Comparison of ENCODE assay signal across 10 cellular contexts in the genomic region with DNA sequence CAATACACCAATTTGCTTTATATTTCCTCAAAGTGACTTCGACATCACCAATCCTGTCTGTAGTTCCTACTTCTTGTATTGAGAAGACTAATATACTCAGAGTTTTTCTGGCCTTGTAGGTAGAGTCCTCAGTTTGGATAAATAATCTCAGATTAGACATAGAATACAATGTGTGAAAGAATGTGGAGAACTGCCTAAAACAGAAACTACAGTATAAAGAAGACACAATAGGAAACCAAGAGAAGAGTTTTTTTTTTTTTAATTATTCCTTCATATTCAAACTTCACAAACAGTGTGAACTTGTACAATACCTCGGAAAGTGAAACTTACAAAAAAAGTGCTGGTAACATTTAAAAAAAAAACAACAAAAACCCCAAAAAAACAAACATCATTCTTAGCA.
"Had no signal": no experiment of that assay in that cellular context is flagged by ENCODE, and none has a peak within 500 bp of the region (broad histone marks: within the 10 kb centered on the region; RNA-seq: fewer than 3 reads in every experiment).

No MANE protein-coding gene starts in this region.

- H3K4me1 ChIP-seq: gastroesophageal sphincter, heart right ventricle had no signal

- H3K27me3 ChIP-seq: dorsolateral prefrontal cortex, gastroesophageal sphincter, heart right ventricle, ovary, SJCRH30 had no signal

- H3K27ac Mint-ChIP-seq: T-helper 2 cell treated with Interferon-gamma antibody and Interleukin-4, amounts not matched to agents 5 μg/mL and 100 μg/mL, for 36 hours had no signal

- H3K9me3 Mint-ChIP-seq: T-helper 2 cell treated with Interferon-gamma antibody and Interleukin-4, amounts not matched to agents 5 μg/mL and 100 μg/mL, for 36 hours had no signal

- DNase-seq: activated CD4-positive, alpha-beta T cell treated with anti-CD3 and anti-CD28 coated beads, Interleukin-2, amount 50 U/mL, for 48 hours; activated effector memory CD4-positive, alpha-beta T cell treated with anti-CD3 and anti-CD28 coated beads, Interleukin-2, amount 50 U/mL, for 16 hours; dorsolateral prefrontal cortex; heart right ventricle; ovary; SJCRH30 had no signal

- H3K4me3 ChIP-seq: dorsolateral prefrontal cortex, gastroesophageal sphincter, heart right ventricle, lung, ovary, SJCRH30 had no signal

- ATAC-seq: gastroesophageal sphincter, heart right ventricle, sciatic nerve had no signal

- H3K4me3 Mint-ChIP-seq: T-helper 2 cell treated with Interferon-gamma antibody and Interleukin-4, amounts not matched to agents 5 μg/mL and 100 μg/mL, for 36 hours had no signal

- H3K36me3 ChIP-seq: ovary, SJCRH30 had no signal

- H3K27ac ChIP-seq: dorsolateral prefrontal cortex, gastroesophageal sphincter, heart right ventricle, ovary, SJCRH30 had no signal

- H3K9me3 ChIP-seq: gastroesophageal sphincter, heart right ventricle, ovary, SJCRH30 had no signal
